In the genomic region with DNA sequence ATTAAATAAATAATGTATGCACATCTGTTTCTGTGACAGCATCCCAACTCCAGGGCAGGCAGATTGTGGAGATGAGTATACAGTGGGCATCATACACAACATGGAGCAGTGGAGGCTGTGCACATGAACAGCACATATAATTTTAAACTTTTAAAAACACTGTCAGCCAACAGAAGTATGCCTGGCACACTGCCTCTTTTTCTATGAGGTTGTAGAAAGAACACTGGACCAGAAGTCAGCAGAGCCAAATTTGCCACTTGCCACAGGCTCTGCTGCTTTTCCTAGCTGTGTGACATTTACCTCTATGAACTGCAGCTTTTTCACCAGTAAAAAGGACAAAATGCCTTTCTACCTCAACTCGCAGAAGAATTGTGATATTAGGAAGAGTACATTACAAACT, we compare ENCODE assay signal across 1 cellular context.
TF ChIP-seq lines count a peak whose summit lies in the region.

No MANE protein-coding gene starts in this region.

TF ChIP-seq in IMR-90, 13 proteins besides CTCF, POLR2A, EP300 and RAD21 (continued from another document):
- no peak for TF ChIP-seq BHLHE40 (IDR thresholded peaks at IDR 0.05; ENCODE audit: low read depth, low read length)
- TF ChIP-seq, protein P1, sequence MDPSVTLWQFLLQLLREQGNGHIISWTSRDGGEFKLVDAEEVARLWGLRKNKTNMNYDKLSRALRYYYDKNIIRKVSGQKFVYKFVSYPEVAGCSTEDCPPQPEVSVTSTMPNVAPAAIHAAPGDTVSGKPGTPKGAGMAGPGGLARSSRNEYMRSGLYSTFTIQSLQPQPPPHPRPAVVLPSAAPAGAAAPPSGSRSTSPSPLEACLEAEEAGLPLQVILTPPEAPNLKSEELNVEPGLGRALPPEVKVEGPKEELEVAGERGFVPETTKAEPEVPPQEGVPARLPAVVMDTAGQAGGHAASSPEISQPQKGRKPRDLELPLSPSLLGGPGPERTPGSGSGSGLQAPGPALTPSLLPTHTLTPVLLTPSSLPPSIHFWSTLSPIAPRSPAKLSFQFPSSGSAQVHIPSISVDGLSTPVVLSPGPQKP (IDR thresholded peaks at IDR 0.05; ENCODE audit: borderline replicate concordance, low read depth, low read length): no peak
- TF ChIP-seq MXI1 (IDR thresholded peaks at IDR 0.05; ENCODE audit: borderline replicate concordance, low read depth, low read length): no peak
- TF ChIP-seq RCOR1 (IDR thresholded peaks at IDR 0.05; ENCODE audit: insufficient replicate concordance, low read length): no peak
